Comparison of ENCODE assay signal across 1 cellular context in genomic region chr21:30430170-30430655, GRCh38.
TF ChIP-seq lines count a peak whose summit lies in the region.

TSS of gene KRTAP13-4 (plus strand) at chr21:30430220. CDS start at chr21:30430276, 56 bp downstream.

TF ChIP-seq in WTC11, 78 proteins besides CTCF, POLR2A, EP300 and RAD21 (continued from another document):
- TF ChIP-seq AFF4 (CRISPR knock-in tag; IDR thresholded peaks at IDR 0.05; ENCODE audit: borderline replicate concordance) (no peak), AR (CRISPR knock-in tag; IDR thresholded peaks at IDR 0.05) (no peak), ZNF121 (CRISPR knock-in tag; IDR thresholded peaks at IDR 0.05) (no peak)
